In genomic region chr3:134364936-134365765, GRCh38 we compare ENCODE assay signal across 9 cellular contexts. TPM values are rescaled to one million over a fixed set of nuclear protein-coding genes. Genes with fewer than 3 reads are reported as not detected.
A peak's percentile ranks its signal among the peaks of the same experiment; 100 is the strongest.
DNase-seq lines count a peak whose midpoint lies in the region; ATAC-seq and TF ChIP-seq lines count a peak whose summit lies in the region.
"Had no signal": no experiment of that assay in that cellular context is flagged by ENCODE, and none has a peak within 500 bp of the region (broad histone marks: within the 10 kb centered on the region; RNA-seq: fewer than 3 reads in every experiment).

No MANE protein-coding gene starts in this region.

- no TSS peak for BruUV-seq in Calu3 (replicated peaks; lab: Mats Ljungman, UMichigan)

- peaks cover 100% of the 10 kb centered on the region for H3K36me3 Mint-ChIP-seq in Calu3 (ENCODE audit: insufficient read depth, unreplicated experiment)

- H4K20me1 ChIP-seq in Loucy (ENCODE audit: insufficient read depth, low read length, poor library complexity, severe bottlenecking), result no peaks in the 10 kb centered on the region
- H4K20me1 ChIP-seq in osteoblast (ENCODE audit: insufficient read depth, low read length), result peaks cover 68% of the 10 kb centered on the region

- 72% methylated on average over 8 of the region's 8 CpGs for WGBS in ectodermal cell, 2 experiments

- no peaks in the 10 kb centered on the region for H3K27me3 Mint-ChIP-seq in Calu3 (ENCODE audit: unreplicated experiment)

- H3K4me3 ChIP-seq in Loucy (ENCODE audit: low read length, poor library complexity, severe bottlenecking) (peak overlapping the region; percentile 52), ectodermal cell (ENCODE audit: insufficient read depth, low read depth, low read length) (no peak overlapping the region), osteoblast (ENCODE audit: insufficient read depth, low read length) (no peak overlapping the region)
- H3K4me3 ChIP-seq: GM12878 had no signal

- H3K4me1 Mint-ChIP-seq in Calu3 (ENCODE audit: low read depth, unreplicated experiment), result peaks cover 70% of the 10 kb centered on the region

- DNase-seq in Calu3, result no peak
- peak; percentile 89 for DNase-seq in osteoblast (ENCODE audit: insufficient read length, low spot score, missing footprints)
- DNase-seq in NCI-H2081 (lab: John Stamatoyannopoulos, UW), result no peak
- no peak for DNase-seq in AG08396 (ENCODE audit: low spot score)
- no peak for DNase-seq in NCI-H1105 (lab: John Stamatoyannopoulos, UW)

- no peak for ATAC-seq in HG03469 (IDR thresholded peaks at IDR 0.05; ENCODE audit: unreplicated experiment)
- ATAC-seq: GM12878 had no signal

- H3K36me3 ChIP-seq in Loucy (ENCODE audit: insufficient read depth, low read length) (no peaks in the 10 kb centered on the region), ectodermal cell (ENCODE audit: control insufficient read depth, insufficient read depth, low read length) (peaks cover 82% of the 10 kb centered on the region), osteoblast (ENCODE audit: insufficient read depth, low read length) (peaks cover 96% of the 10 kb centered on the region)

- TF ChIP-seq CTCF in Calu3 (IDR thresholded peaks at IDR 0.05; ENCODE audit: unreplicated experiment) (no peak), Loucy (conservative IDR thresholded peaks at IDR 0.05; ENCODE audit: low read length) (no peak), osteoblast (IDR thresholded peaks at IDR 0.05; ENCODE audit: extremely low read depth, low read depth, low read length) (no peak)

- intact Hi-C loops in Calu3 (cut with micrococcal nuclease; ENCODE audit: unreplicated experiment), result loop anchor here (1.0 to 2.0 kb wide), 2 partner anchors 8 to 48 kb away; no protein-coding TSS in a partner anchor

- H3K9me3 ChIP-seq in Loucy (ENCODE audit: insufficient read depth, low read depth, low read length) (no peaks in the 10 kb centered on the region), ectodermal cell (ENCODE audit: control insufficient read depth, low read length) (no peaks in the 10 kb centered on the region), osteoblast (ENCODE audit: low read depth, low read length) (no peaks in the 10 kb centered on the region)

- peak overlapping the region; percentile 53 for H3K27ac Mint-ChIP-seq in Calu3 (ENCODE audit: unreplicated experiment)

- no peaks in the 10 kb centered on the region for H3F3A ChIP-seq in Loucy (ENCODE audit: low read depth)

- H3K4me2 ChIP-seq in Loucy (ENCODE audit: low read depth, low read length, poor library complexity, severe bottlenecking) (peak overlapping the region; percentile 76), osteoblast (ENCODE audit: insufficient read depth, low read length) (peak overlapping the region; percentile 28)

- H3K4me1 ChIP-seq in Loucy (ENCODE audit: insufficient read depth, low read length, poor library complexity, severe bottlenecking), result peaks cover 30% of the 10 kb centered on the region
- H3K4me1 ChIP-seq in ectodermal cell (ENCODE audit: control insufficient read depth, insufficient read depth, low read length), result peaks cover 61% of the 10 kb centered on the region
- peaks cover 97% of the 10 kb centered on the region for H3K4me1 ChIP-seq in osteoblast (ENCODE audit: insufficient read depth, low read length)

- H3K9me2 ChIP-seq in Loucy (replicated peaks; ENCODE audit: low read depth, low read length), result no peaks in the 10 kb centered on the region

- H3K79me2 ChIP-seq in Loucy (ENCODE audit: insufficient read depth, low read length) (no peaks in the 10 kb centered on the region), osteoblast (ENCODE audit: insufficient read depth, low read length) (peaks cover 79% of the 10 kb centered on the region)

- H3K4me3 Mint-ChIP-seq in Calu3 (ENCODE audit: low read depth, unreplicated experiment), result peak overlapping the region; percentile 43

- H3K27me3 ChIP-seq in Loucy (ENCODE audit: insufficient read depth, low read length, poor library complexity, severe bottlenecking) (no peaks in the 10 kb centered on the region), ectodermal cell (ENCODE audit: control insufficient read depth, insufficient read depth, low read length, poor library complexity, severe bottlenecking) (no peaks in the 10 kb centered on the region), osteoblast (ENCODE audit: insufficient read depth, low read length) (no peaks in the 10 kb centered on the region)

- no peaks in the 10 kb centered on the region for H3K9me3 Mint-ChIP-seq in Calu3 (ENCODE audit: low read depth, unreplicated experiment)

- no peak overlapping the region for H3K9ac ChIP-seq in Loucy (ENCODE audit: low read depth, low read length, poor library complexity, severe bottlenecking)

- H2AFZ ChIP-seq in Loucy (ENCODE audit: low read length), result peak overlapping the region; percentile 72
- no peak overlapping the region for H2AFZ ChIP-seq in osteoblast (ENCODE audit: low read length)

- H3K27ac ChIP-seq in ectodermal cell (ENCODE audit: insufficient read depth, low read depth, low read length, poor library complexity, severe bottlenecking) (peak overlapping the region; percentile 87), osteoblast (ENCODE audit: low read depth, low read length) (peak overlapping the region; percentile 70)

- CTCF ChIA-PET in Calu3 (lab: Charles Lee), result interaction anchor here (0.9 to 3.3 kb wide), 12 partner anchors 10 to 121 kb away, joined by 3 to 35 read pairs (median 6); partner anchors contain the start of genes AMOTL2, ANAPC13 and CEP63

RNA-seq across cellular contexts. Expression of gene AMOTL2, which starts 9.1 kb away (rescaled TPM):
- total RNA-seq in Calu3 (2022) (140 and 153 TPM in 2 replicates), osteoblast (205 and 300 TPM in 2 replicates)
- 107 TPM for polyA plus RNA-seq in ectodermal cell (2013, experiment 1 of 4)
- polyA plus RNA-seq in ectodermal cell (2013, experiment 2 of 4), result 119 TPM
- 78.3 TPM for polyA plus RNA-seq in ectodermal cell (2013, experiment 3 of 4)
- 85.9 TPM for polyA plus RNA-seq in ectodermal cell (2013, experiment 4 of 4)
